Comparison of ENCODE assay signal across 8 cellular contexts in the genomic region with DNA sequence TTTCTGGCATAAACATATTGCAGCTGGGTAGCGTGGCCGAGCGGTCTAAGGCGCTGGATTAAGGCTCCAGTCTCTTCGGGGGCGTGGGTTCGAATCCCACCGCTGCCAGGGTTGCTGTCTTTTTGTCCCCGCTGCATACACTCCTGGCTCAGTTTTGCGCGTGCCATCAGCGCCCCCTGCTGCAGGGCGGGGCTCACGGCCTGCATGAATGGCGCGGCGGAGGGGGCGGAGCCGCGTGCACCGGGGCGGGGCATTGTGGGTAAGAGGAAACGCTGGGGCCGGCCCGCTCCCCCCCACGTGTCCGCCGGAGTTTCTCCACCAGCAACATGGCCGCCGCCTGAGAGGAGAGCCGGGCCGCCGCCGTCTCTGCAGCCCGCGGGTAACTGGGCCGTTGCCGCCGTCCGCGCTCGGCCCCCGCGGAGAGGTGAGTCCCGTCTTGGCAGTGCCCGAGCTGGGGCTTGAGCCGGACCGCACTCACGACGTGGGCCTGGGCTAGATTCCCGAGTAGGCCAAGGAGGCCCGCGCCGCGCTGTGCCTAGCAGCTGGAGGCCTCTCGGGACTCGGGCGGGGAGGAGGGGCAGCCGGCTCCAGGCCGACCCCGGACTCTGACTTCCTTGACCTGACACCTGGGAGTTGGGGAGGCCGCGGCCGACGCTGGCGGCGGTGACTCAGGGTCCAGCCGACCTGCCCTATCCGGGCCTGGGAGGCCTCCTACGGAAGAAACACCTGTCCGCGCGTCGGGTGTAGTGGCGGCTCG. TPM values are rescaled to one million over a fixed set of nuclear protein-coding genes. Genes with fewer than 3 reads are reported as not detected.
DNase-seq lines count a peak whose midpoint lies in the region; ATAC-seq and TF ChIP-seq lines count a peak whose summit lies in the region.

POLR3E (plus strand) TSS at position 296 of the 757 bp plus-strand sequence. CDS start 5,560 bp downstream, outside the sequence.

- intact Hi-C loops in T-helper 1 cell treated with Interleukin-12 subunit alpha and Interleukin-12 subunit beta and Interleukin-4 antibody, amounts not matched to agents 30 ng/mL and 1 ng/mL, for 36 hours (cut with micrococcal nuclease): loop anchor here (1.0 to 5.0 kb wide), 8 partner anchors 56 to 1490 kb away; partner anchors contain the start of genes EEF2K, ERI2, PDZD9 and REXO5
- intact Hi-C loops in left cardiac atrium (cut with DNase I) (loop anchor here (1.0 to 5.0 kb wide), 3 partner anchors 91 to 101 kb away; partner anchors contain the start of gene EEF2K (in 1 of the 2)), prostate gland (cut with DNase I) (loop anchor here (2.0 to 5.0 kb wide), 2 partner anchors 102 to 290 kb away; partner anchors contain the start of gene MOSMO)

- no peaks in the 10 kb centered on the region for H3K36me3 ChIP-seq in prostate gland
- no peaks in the 10 kb centered on the region for H3K36me3 ChIP-seq in urinary bladder (ENCODE audit: insufficient read depth)

- peaks cover 5% of the 10 kb centered on the region for H3K4me1 ChIP-seq in prostate gland (replicated peaks)
- no peaks in the 10 kb centered on the region for H3K4me1 ChIP-seq in urinary bladder (ENCODE audit: insufficient read depth)

- TF ChIP-seq POLR2A in prostate gland (IDR thresholded peaks at IDR 0.05): peak; percentile 73

- in situ Hi-C loops in GM13976 (cut with MboI; ENCODE audit: low sequenced_read_pairs, unreplicated experiment): no loop called here

- H3K27ac ChIP-seq in prostate gland (peak within 1 kb of the TSS; percentile 92 to 96), urinary bladder (ENCODE audit: low read depth) (peak within 1 kb of the TSS; percentile 87)

- WGBS in prostate gland: under 1% methylated on average over 42 of the region's 76 CpGs
- under 1% methylated on average over 76 of the region's 76 CpGs for WGBS in urinary bladder

- no peaks in the 10 kb centered on the region for H3K27me3 ChIP-seq in prostate gland (replicated peaks; ENCODE audit: insufficient read depth)

- no peaks in the 10 kb centered on the region for H3K9me3 ChIP-seq in prostate gland

- DNase-seq in GM13976 (ENCODE audit: low spot score): peak; percentile 97
- DNase-seq in NCI-H146 treated with DMSO at 0.1 percent for 48 hours (lab: John Stamatoyannopoulos, UW; ENCODE audit: unreplicated experiment): peak; percentile 95
- DNase-seq in amniotic stem cell (lab: John Stamatoyannopoulos, UW): peak; percentile 95
- DNase-seq in left cardiac atrium: peak; percentile 99
- DNase-seq in prostate gland (ENCODE audit: low spot score): peak; percentile 99

- ATAC-seq in HG02870 (IDR thresholded peaks at IDR 0.05; ENCODE audit: unreplicated experiment) (peak; percentile 83), left cardiac atrium (peak; percentile 96)

- peak; percentile 99 for TF ChIP-seq CTCF in GM13976 (IDR thresholded peaks at IDR 0.05; ENCODE audit: borderline replicate concordance, control extremely low read depth, extremely low read depth, insufficient read depth, missing control alignments)
- peak; percentile 95 to 100 (median 99) for TF ChIP-seq CTCF in prostate gland (IDR thresholded peaks at IDR 0.05)

- H3K4me3 ChIP-seq in prostate gland (peak within 1 kb of the TSS; percentile 78 to 91), urinary bladder (ENCODE audit: low read depth, low read length) (peak within 1 kb of the TSS; percentile 80)

RNA-seq across cellular contexts. Expression of gene POLR3E, which starts in this region (rescaled TPM):
- total RNA-seq in T-helper 1 cell treated with Interleukin-12 subunit alpha and Interleukin-12 subunit beta and Interleukin-4 antibody, amounts not matched to agents 30 ng/mL and 1 ng/mL, for 36 hours: 65.2 and 70.0 TPM in 2 replicates
- total RNA-seq in left cardiac atrium (10 to 100 TPM; 27.2 to 33.6 TPM), prostate gland (10 to 100 TPM; 52.3 to 61.7 TPM), urinary bladder (31.9 TPM)
- 26.2 TPM for polyA plus RNA-seq in urinary bladder

Comparison
In these comparisons a context has a peak if more than half of its experiments do, and no peak if none do; other contexts are left out.
1. Peak in every context shown above with its lines: DNase-seq, ATAC-seq, H3K4me3 ChIP-seq and H3K27ac ChIP-seq.